In the genomic region with DNA sequence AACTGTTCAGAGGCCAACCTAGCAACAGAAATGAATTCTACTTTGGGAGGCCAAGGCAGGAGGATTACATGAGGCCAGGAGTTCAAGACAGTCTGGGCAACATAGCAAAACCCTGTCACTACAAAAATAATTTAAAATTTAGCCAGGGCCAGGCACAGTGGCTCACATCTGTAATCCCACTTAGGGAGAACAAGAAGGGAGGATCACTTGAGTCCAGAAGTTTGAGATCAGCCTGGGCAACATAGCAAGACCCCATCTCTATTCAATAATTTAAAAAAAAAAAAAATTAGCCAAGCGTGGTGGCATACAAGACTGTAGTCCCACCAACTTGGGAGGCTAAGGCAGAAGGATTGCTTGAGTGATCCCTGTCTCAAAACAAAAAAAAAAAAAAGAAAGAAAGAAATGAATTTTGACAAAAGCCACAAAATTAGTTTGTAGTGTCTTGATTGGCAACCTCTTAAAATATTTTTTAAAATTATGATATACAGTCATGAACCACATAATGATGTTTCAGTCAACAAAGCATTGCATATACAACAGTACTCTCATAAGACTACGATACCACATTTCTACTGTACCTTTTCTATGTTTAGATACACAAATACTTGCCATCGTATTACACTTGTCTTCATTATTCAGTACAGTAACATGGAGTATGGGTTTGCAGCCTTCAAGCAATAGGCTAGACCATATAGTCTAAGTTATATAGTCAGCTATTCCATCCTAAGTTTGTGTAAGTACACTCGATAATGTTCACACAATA, we compare ENCODE assay signal across 29 cellular contexts.
"Had no signal": no experiment of that assay in that cellular context is flagged by ENCODE, and none has a peak within 500 bp of the region (broad histone marks: within the 10 kb centered on the region; RNA-seq: fewer than 3 reads in every experiment).

No MANE protein-coding gene starts in this region.

- DNase-seq: stimulated activated CD4-positive, alpha-beta T cell treated with anti-CD3 and anti-CD28 coated beads, Interleukin-2, amount 100 ng/mL, for 48 hours; stimulated activated CD4-positive, alpha-beta T cell treated with anti-CD3 and anti-CD28 coated beads, Interleukin-4, amount 100 ng/mL, for 1 hour; stimulated activated CD4-positive, alpha-beta T cell treated with anti-CD3 and anti-CD28 coated beads, Interleukin-4, amount 100 ng/mL, for 24 hours; stimulated activated CD4-positive, alpha-beta T cell treated with anti-CD3 and anti-CD28 coated beads, Interleukin-4, amount 100 ng/mL, for 4 hours; stimulated activated CD8-positive, alpha-beta memory T cell treated with anti-CD3 and anti-CD28 coated beads, Interleukin-4, amount 100 ng/mL, for 48 hours; stimulated activated naive B cell treated with anti-CD40 and anti-IgM and Interleukin-4, amounts not matched to agents 10 μg/mL and 1 μg/mL and 100 μg/mL, for 72 hours; stimulated activated naive CD4-positive, alpha-beta T cell; stimulated activated naive CD4-positive, alpha-beta T cell treated with Interleukin-2 at 50 U/mL for 16 hours; stimulated activated naive CD8-positive, alpha-beta T cell treated with anti-CD3 and anti-CD28 coated beads, Interleukin-15, amount 100 ng/mL, for 72 hours; stimulated activated naive CD8-positive, alpha-beta T cell treated with anti-CD3 and anti-CD28 coated beads, Interleukin-15, Interleukin-2, amounts not matched to agents 100 U/mL and 50 U/mL, for 24 hours; stomach; substantia nigra; testis; thyroid gland; tibial artery; transverse colon; trophoblast cell; upper lobe of left lung; upper lobe of right lung; uterus had no signal

- ATAC-seq: stimulated activated effector memory CD8-positive, alpha-beta T cell treated with anti-CD3 and anti-CD28 coated beads, Interleukin-12 subunit alpha, Interleukin-12 subunit beta, amount 100 ng/mL, for 72 hours; stimulated activated memory B cell treated with anti-CD40 and anti-IgM and Interleukin-4, amounts not matched to agents 10 μg/mL and 1 μg/mL and 100 μg/mL, for 72 hours; stimulated activated naive B cell treated with anti-CD40 and anti-IgM and Interleukin-4, amounts not matched to agents 10 μg/mL and 1 μg/mL and 100 μg/mL, for 72 hours; stimulated activated naive CD8-positive, alpha-beta T cell treated with anti-CD3 and anti-CD28 coated beads, Interleukin-15, amount 100 ng/mL, for 72 hours; stimulated activated naive CD8-positive, alpha-beta T cell treated with anti-CD3 and anti-CD28 coated beads, Interleukin-15, Interleukin-2, amounts not matched to agents 100 U/mL and 50 U/mL, for 24 hours; upper lobe of right lung had no signal

- H3K9me3 ChIP-seq: testis, thoracic aorta, thyroid gland, tibial artery, transverse colon, upper lobe of left lung, uterus had no signal

- H3K27me3 ChIP-seq: stomach, suprapubic skin, testis, thyroid gland, tibial artery, tibial nerve, transverse colon, upper lobe of left lung, upper lobe of right lung, uterus, vagina had no signal

- H3K4me1 Mint-ChIP-seq: stimulated activated effector memory CD8-positive, alpha-beta T cell treated with anti-CD3 and anti-CD28 coated beads, Interleukin-12 subunit alpha, Interleukin-12 subunit beta, amount 100 ng/mL, for 72 hours; stimulated activated naive CD8-positive, alpha-beta T cell treated with anti-CD3 and anti-CD28 coated beads, Interleukin-15, amount 100 ng/mL, for 72 hours had no signal

- H3K36me3 Mint-ChIP-seq: stimulated activated effector memory CD8-positive, alpha-beta T cell treated with anti-CD3 and anti-CD28 coated beads, Interleukin-12 subunit alpha, Interleukin-12 subunit beta, amount 100 ng/mL, for 72 hours; stimulated activated memory B cell treated with anti-CD40 and anti-IgM and Interleukin-4, amounts not matched to agents 10 μg/mL and 1 μg/mL and 100 μg/mL, for 72 hours had no signal

- H3K4me3 Mint-ChIP-seq: stimulated activated effector memory CD8-positive, alpha-beta T cell treated with anti-CD3 and anti-CD28 coated beads, Interleukin-12 subunit alpha, Interleukin-12 subunit beta, amount 100 ng/mL, for 72 hours; stimulated activated memory B cell treated with anti-CD40 and anti-IgM and Interleukin-4, amounts not matched to agents 10 μg/mL and 1 μg/mL and 100 μg/mL, for 72 hours; stimulated activated naive B cell treated with anti-CD40 and anti-IgM and Interleukin-4, amounts not matched to agents 10 μg/mL and 1 μg/mL and 100 μg/mL, for 72 hours; stimulated activated naive CD8-positive, alpha-beta T cell treated with anti-CD3 and anti-CD28 coated beads, Interleukin-15, amount 100 ng/mL, for 72 hours; stimulated activated naive CD8-positive, alpha-beta T cell treated with anti-CD3 and anti-CD28 coated beads, Interleukin-15, Interleukin-2, amounts not matched to agents 100 ng/mL and 50 ng/mL, for 24 hours; type B pancreatic cell had no signal

- H3K27me3 Mint-ChIP-seq: stimulated activated naive CD8-positive, alpha-beta T cell treated with anti-CD3 and anti-CD28 coated beads, Interleukin-15, amount 100 ng/mL, for 72 hours; stimulated activated naive CD8-positive, alpha-beta T cell treated with anti-CD3 and anti-CD28 coated beads, Interleukin-15, Interleukin-2, amounts not matched to agents 100 ng/mL and 50 ng/mL, for 24 hours; type B pancreatic cell had no signal

- H3K9me3 Mint-ChIP-seq: stimulated activated effector memory CD8-positive, alpha-beta T cell treated with anti-CD3 and anti-CD28 coated beads, Interleukin-12 subunit alpha, Interleukin-12 subunit beta, amount 100 ng/mL, for 72 hours; stimulated activated memory B cell treated with anti-CD40 and anti-IgM and Interleukin-4, amounts not matched to agents 10 μg/mL and 1 μg/mL and 100 μg/mL, for 72 hours had no signal

- FAIRE-seq: urothelium cell line had no signal

- H3K4me1 ChIP-seq: testis, uterus had no signal

- H3K4me3 ChIP-seq: stomach, suprapubic skin, testis, thoracic aorta, thyroid gland, tibial artery, tibial nerve, transverse colon, upper lobe of left lung, upper lobe of right lung, uterus, vagina had no signal

- H3K36me3 ChIP-seq: stomach, suprapubic skin, thoracic aorta, thyroid gland, tibial artery, tibial nerve, transverse colon, upper lobe of left lung, upper lobe of right lung, uterus, vagina had no signal

- H3K27ac ChIP-seq: stomach, suprapubic skin, testis, thoracic aorta, thyroid gland, tibial artery, tibial nerve, transverse colon, upper lobe of left lung, upper lobe of right lung, uterus, vagina had no signal

- H3K27ac Mint-ChIP-seq: stimulated activated effector memory CD8-positive, alpha-beta T cell treated with anti-CD3 and anti-CD28 coated beads, Interleukin-12 subunit alpha, Interleukin-12 subunit beta, amount 100 ng/mL, for 72 hours; stimulated activated memory B cell treated with anti-CD40 and anti-IgM and Interleukin-4, amounts not matched to agents 10 μg/mL and 1 μg/mL and 100 μg/mL, for 72 hours; stimulated activated naive B cell treated with anti-CD40 and anti-IgM and Interleukin-4, amounts not matched to agents 10 μg/mL and 1 μg/mL and 100 μg/mL, for 72 hours; stimulated activated naive CD8-positive, alpha-beta T cell treated with anti-CD3 and anti-CD28 coated beads, Interleukin-15, amount 100 ng/mL, for 72 hours; stimulated activated naive CD8-positive, alpha-beta T cell treated with anti-CD3 and anti-CD28 coated beads, Interleukin-15, Interleukin-2, amounts not matched to agents 100 ng/mL and 50 ng/mL, for 24 hours; type B pancreatic cell had no signal
